In the genomic region with DNA sequence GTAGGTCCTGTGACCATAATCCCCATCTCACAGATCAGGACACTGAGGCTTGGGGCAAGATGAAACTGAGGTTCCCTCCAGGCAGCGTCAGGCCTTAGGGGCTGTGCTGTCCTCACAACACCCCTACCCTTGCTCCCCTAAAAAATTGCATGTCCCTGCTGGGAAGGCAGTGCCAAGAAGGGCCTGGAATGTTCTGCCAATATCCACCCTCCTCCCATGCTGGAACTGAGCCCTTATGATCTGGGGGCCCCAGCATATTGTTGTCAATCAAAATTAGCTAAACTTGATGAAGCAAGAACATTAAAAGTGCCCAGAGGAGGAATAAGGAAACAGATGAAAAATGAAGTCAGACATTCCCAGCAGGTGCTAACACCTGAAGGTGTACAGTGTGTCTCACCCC, we compare ENCODE assay signal across 28 cellular contexts. TPM values are rescaled to one million over a fixed set of nuclear protein-coding genes. Genes with fewer than 3 reads are reported as not detected.
DNase-seq lines count a peak whose midpoint lies in the region; ATAC-seq, FAIRE-seq and TF ChIP-seq lines count a peak whose summit lies in the region.
"Had no signal": no experiment of that assay in that cellular context is flagged by ENCODE, and none has a peak within 500 bp of the region (broad histone marks: within the 10 kb centered on the region; RNA-seq: fewer than 3 reads in every experiment).

No MANE protein-coding gene starts in this region.

- no peak overlapping the region for H3K56ac ChIP-seq in H1 (replicated peaks; ENCODE audit: insufficient read length, low read depth, low read length)

- no peak overlapping the region for H2BK20ac ChIP-seq in H1 (ENCODE audit: low read length)

- CTCF ChIA-PET in activated CD8-positive, alpha-beta memory T cell treated with anti-CD3 and anti-CD28 coated beads, Interleukin-2, amount 10 ng/mL, durations not matched to agents 7 days and 5 days (lab: Charles Lee) = interaction anchor here (0.5 to 12.1 kb wide), 4 partner anchors 23 to 145 kb away, joined by 3 to 294 read pairs (median 116); no protein-coding TSS in a partner anchor
- CTCF ChIA-PET in H1 (lab: Charles Lee; ENCODE audit: partially characterized antibody) = interaction anchor here (0.6 to 5.7 kb wide), 13 partner anchors 9 to 363 kb away, joined by 3 to 82 read pairs (median 5); no protein-coding TSS in a partner anchor

- H3K79me2 ChIP-seq in H1 (ENCODE audit: control insufficient read depth in 1 of 2, insufficient read depth in 2 of 2, low read length in 2 of 2) = no peaks in the 10 kb centered on the region

- H2BK120ac ChIP-seq in H1 (replicated peaks; ENCODE audit: low read depth, low read length) = no peak overlapping the region

- in situ Hi-C loops in transverse colon (cut with MboI; ENCODE audit: low pct_ligation_motif_present in 1 of 4, low pct_unique_long_range_greater_than_20kb in 1 of 4, low sequenced_read_pairs in 3 of 4) = loop anchor here in 3 of 4 donors (10.0 kb wide), 2 partner anchors 150 to 160 kb away; no protein-coding TSS in a partner anchor

- TF ChIP-seq RAD21 in H1 (IDR thresholded peaks at IDR 0.05 in 1 of 2, conservative IDR thresholded peaks at IDR 0.05 in 1 of 2; ENCODE audit: low read depth in 2 of 2, low read length in 2 of 2) = no peak

- ATAC-seq in activated CD8-positive, alpha-beta memory T cell treated with anti-CD3 and anti-CD28 coated beads, Interleukin-2, amount 10 ng/mL, durations not matched to agents 7 days and 5 days = no peak
- no peak for ATAC-seq in activated T-cell treated with anti-CD3 and anti-CD28 coated beads, Interleukin-2, amount 50 U/mL, for 72 hours (replicated peaks in 1 of 2)
- ATAC-seq: Right ventricle myocardium inferior, SK-N-SH treated with all-trans-retinoic acid at 6 μM for 48 hours had no signal

- H3K23ac ChIP-seq in H1 (ENCODE audit: insufficient read length) = no peak overlapping the region

- no peak overlapping the region for H3K4me3 ChIP-seq in H1 (ENCODE audit: extremely low read depth in 1 of 4, insufficient read depth in 2 of 4, low read depth in 3 of 4, low read length in 4 of 4)
- no peak overlapping the region for H3K4me3 ChIP-seq in mucosa of rectum (ENCODE audit: low read length in 2 of 2)
- H3K4me3 ChIP-seq in stomach = no peak overlapping the region
- H3K4me3 ChIP-seq in transverse colon = no peak overlapping the region
- H3K4me3 ChIP-seq: GM23248, PC-9, SJCRH30 had no signal

- H3K9me3 Mint-ChIP-seq in activated CD8-positive, alpha-beta memory T cell treated with anti-CD3 and anti-CD28 coated beads, Interleukin-2, amount 10 ng/mL, durations not matched to agents 7 days and 5 days (ENCODE audit: low read depth) = no peaks in the 10 kb centered on the region
- no peaks in the 10 kb centered on the region for H3K9me3 Mint-ChIP-seq in activated T-cell treated with anti-CD3 and anti-CD28 coated beads, Interleukin-2, amount 50 U/mL, for 72 hours
- H3K9me3 Mint-ChIP-seq: H9 had no signal

- no peak overlapping the region for H3K4ac ChIP-seq in H1 (replicated peaks; ENCODE audit: insufficient read length, low read depth, low read length)

- DNase-seq in activated CD8-positive, alpha-beta memory T cell treated with anti-CD3 and anti-CD28 coated beads for 24 hours = peak; percentile 42
- no peak for DNase-seq in activated CD8-positive, alpha-beta memory T cell treated with anti-CD3 and anti-CD28 coated beads, Interleukin-2, amount 10 ng/mL, durations not matched to agents 7 days and 5 days
- DNase-seq in H1 (ENCODE audit: low read depth in 1 of 2, low spot score in 2 of 2) = no peak
- DNase-seq in stomach = no peak
- no peak for DNase-seq in activated T-cell treated with anti-CD3 and anti-CD28 coated beads, Interleukin-2, amount 50 U/mL, for 72 hours
- DNase-seq in HTR-8/SVneo (ENCODE audit: insufficient read length, low spot score) = no peak
- no peak for DNase-seq in transverse colon
- DNase-seq: GM23248, KBM-7, MV-4-11, NCI-H1105, NCI-H1436 treated with DMSO at 0.1 percent for 48 hours, NCI-H187 treated with DMSO at 0.1 percent for 48 hours, NCI-H446, NCI-H524 treated with DMSO at 0.1 percent for 48 hours, SJCRH30 had no signal

- H4K5ac ChIP-seq in H1 (ENCODE audit: insufficient read length, low read depth, low read length) = no peak overlapping the region

- no peak overlapping the region for H2BK5ac ChIP-seq in H1 (ENCODE audit: low read depth, low read length)

- H2BK15ac ChIP-seq in H1 (ENCODE audit: low read length) = no peak overlapping the region

- peaks cover 9% of the 10 kb centered on the region for H3K4me1 Mint-ChIP-seq in activated CD8-positive, alpha-beta memory T cell treated with anti-CD3 and anti-CD28 coated beads, Interleukin-2, amount 10 ng/mL, durations not matched to agents 7 days and 5 days
- peaks cover 9% of the 10 kb centered on the region for H3K4me1 Mint-ChIP-seq in activated T-cell treated with anti-CD3 and anti-CD28 coated beads, Interleukin-2, amount 50 U/mL, for 72 hours (ENCODE audit: low read depth)

- no peak overlapping the region for H3K4me2 ChIP-seq in H1 (ENCODE audit: insufficient read depth in 1 of 2, low read depth in 2 of 2, low read length in 2 of 2)
- H3K4me2 ChIP-seq: PC-9 had no signal

- H3K9ac ChIP-seq in H1 (replicated peaks in 1 of 4; ENCODE audit: extremely low read depth in 1 of 4, low read depth in 3 of 4, low read length in 3 of 4) (no peak overlapping the region), mucosa of rectum (ENCODE audit: low read depth in 1 of 2, low read length in 2 of 2) (no peak overlapping the region)
- H3K9ac ChIP-seq: GM23248 had no signal

- H3K27ac Mint-ChIP-seq in activated CD8-positive, alpha-beta memory T cell treated with anti-CD3 and anti-CD28 coated beads, Interleukin-2, amount 10 ng/mL, durations not matched to agents 7 days and 5 days = no peak overlapping the region
- no peak overlapping the region for H3K27ac Mint-ChIP-seq in activated T-cell treated with anti-CD3 and anti-CD28 coated beads, Interleukin-2, amount 50 U/mL, for 72 hours
- H3K27ac Mint-ChIP-seq: H9 had no signal

- H3K9me3 ChIP-seq in H1 (ENCODE audit: insufficient read depth in 2 of 2, low read depth in 1 of 2, low read length in 1 of 2) (no peaks in the 10 kb centered on the region), mucosa of rectum (ENCODE audit: control insufficient read depth in 2 of 2, low read length in 2 of 2) (no peaks in the 10 kb centered on the region), stomach (no peaks in the 10 kb centered on the region), transverse colon (no peaks in the 10 kb centered on the region)
- H3K9me3 ChIP-seq: SJCRH30 had no signal

- H3K18ac ChIP-seq in H1 (ENCODE audit: extremely low read depth, low read length) = no peak overlapping the region

- no peak overlapping the region for H3K4me3 Mint-ChIP-seq in activated CD8-positive, alpha-beta memory T cell treated with anti-CD3 and anti-CD28 coated beads, Interleukin-2, amount 10 ng/mL, durations not matched to agents 7 days and 5 days
- H3K4me3 Mint-ChIP-seq in activated T-cell treated with anti-CD3 and anti-CD28 coated beads, Interleukin-2, amount 50 U/mL, for 72 hours = no peak overlapping the region
- H3K4me3 Mint-ChIP-seq: H9 had no signal

- H3K27me3 ChIP-seq in H1 (replicated peaks in 1 of 4; ENCODE audit: control insufficient read depth in 3 of 4, extremely low read depth in 1 of 4, insufficient read depth in 3 of 4, low read length in 3 of 4) (no peaks in the 10 kb centered on the region; a peak in 2 of 7 replicates), mucosa of rectum (ENCODE audit: control insufficient read depth in 2 of 2, insufficient read depth in 2 of 2, low read length in 2 of 2) (no peaks in the 10 kb centered on the region), stomach (peaks cover 0 to 3% (median 0%) of the 10 kb centered on the region in 3 donors), transverse colon (no peaks in the 10 kb centered on the region)
- H3K27me3 ChIP-seq: SJCRH30 had no signal

- no peak for TF ChIP-seq POLR2A in H1 (IDR thresholded peaks at IDR 0.05; ENCODE audit: control extremely low read depth in 1 of 2, low read depth in 2 of 2, low read length in 2 of 2)
- TF ChIP-seq POLR2A in stomach (IDR thresholded peaks at IDR 0.05) = no peak
- no peak for TF ChIP-seq POLR2A in transverse colon (IDR thresholded peaks at IDR 0.05)

- H2BK12ac ChIP-seq in H1 (ENCODE audit: low read depth, low read length) = peak overlapping the region; percentile 10; the same call in 1 of the 2 replicates

- H3K36me3 ChIP-seq in H1 (ENCODE audit: control insufficient read depth in 2 of 4, insufficient read depth in 4 of 4, low read length in 3 of 4) (no peaks in the 10 kb centered on the region), mucosa of rectum (ENCODE audit: control insufficient read depth in 2 of 2, insufficient read depth in 2 of 2, low read length in 2 of 2) (no peaks in the 10 kb centered on the region), stomach (no peaks in the 10 kb centered on the region), transverse colon (no peaks in the 10 kb centered on the region)
- H3K36me3 ChIP-seq: SJCRH30 had no signal

- H4K8ac ChIP-seq in H1 (ENCODE audit: extremely low read depth, insufficient read depth, low read length) = no peak overlapping the region; the same call in 1 of the 2 replicates

- FAIRE-seq in H1 (lab: Jason Lieb, UNC) = no peak
- no peak for FAIRE-seq in HTR-8/SVneo (lab: Jason Lieb, UNC)

- peaks cover 25% of the 10 kb centered on the region for H3K27me3 Mint-ChIP-seq in activated CD8-positive, alpha-beta memory T cell treated with anti-CD3 and anti-CD28 coated beads, Interleukin-2, amount 10 ng/mL, durations not matched to agents 7 days and 5 days
- H3K27me3 Mint-ChIP-seq in activated T-cell treated with anti-CD3 and anti-CD28 coated beads, Interleukin-2, amount 50 U/mL, for 72 hours (ENCODE audit: low read depth) = peaks cover 7% of the 10 kb centered on the region

- no peaks in the 10 kb centered on the region for H3K23me2 ChIP-seq in H1 (ENCODE audit: low read depth, low read length)

- H4K91ac ChIP-seq in H1 (replicated peaks; ENCODE audit: insufficient read length, low read length) = no peak overlapping the region

- WGBS in H1 (ENCODE audit: extremely low coverage in 1 of 2, insufficient coverage in 1 of 2, insufficient read length in 1 of 2, insufficient replicate concordance in 2 of 2, low coverage in 1 of 2, low lambda C conversion rate in 2 of 2, missing lambda C conversion rate in 1 of 2), 2 experiments = 100% methylated on average over 1 of the region's 1 CpG; no CpG with 5 or more reads in 1 of the 2 experiments
- WGBS in stomach, 5 donors = 67 to 100% (median 86%) methylated on average over 1 of the region's 1 CpG
- WGBS in transverse colon (ENCODE audit: low coverage in 1 of 2), 2 donors = 79 to 80% methylated on average over 1 of the region's 1 CpG

- intact Hi-C loops in stomach (cut with DNase I; ENCODE audit: low total_unique reads) = no loop called here
- intact Hi-C loops in transverse colon (cut with DNase I; ENCODE audit: low total_unique reads) = no loop called here

- TF ChIP-seq EP300 in H1 (IDR thresholded peaks at IDR 0.05; ENCODE audit: borderline replicate concordance in 1 of 2, low read depth in 2 of 2, low read length in 2 of 2) (no peak), stomach (IDR thresholded peaks at IDR 0.05) (no peak), transverse colon (IDR thresholded peaks at IDR 0.05; ENCODE audit: low read depth) (no peak)

- H4K20me1 ChIP-seq in H1 (replicated peaks in 1 of 2; ENCODE audit: control insufficient read depth in 1 of 2, insufficient read depth in 2 of 2, low read length in 2 of 2) = no peaks in the 10 kb centered on the region

- no peaks in the 10 kb centered on the region for H3K36me3 Mint-ChIP-seq in activated CD8-positive, alpha-beta memory T cell treated with anti-CD3 and anti-CD28 coated beads, Interleukin-2, amount 10 ng/mL, durations not matched to agents 7 days and 5 days
- no peaks in the 10 kb centered on the region for H3K36me3 Mint-ChIP-seq in activated T-cell treated with anti-CD3 and anti-CD28 coated beads, Interleukin-2, amount 50 U/mL, for 72 hours (ENCODE audit: insufficient read depth in 2 of 2)

- H2AK5ac ChIP-seq in H1 (ENCODE audit: low read depth, low read length) = no peak overlapping the region

- TF ChIP-seq CTCF in H1 (IDR thresholded peaks at IDR 0.05; ENCODE audit: control extremely low read depth in 1 of 3, insufficient read depth in 1 of 3, low read depth in 1 of 3, low read length in 3 of 3) = no peak
- no peak for TF ChIP-seq CTCF in stomach (IDR thresholded peaks at IDR 0.05)
- no peak for TF ChIP-seq CTCF in transverse colon (IDR thresholded peaks at IDR 0.05)

- H3K27ac ChIP-seq in H1 (ENCODE audit: low read depth, low read length) (no peak overlapping the region), mucosa of rectum (ENCODE audit: low read depth in 2 of 2, low read length in 2 of 2) (peak overlapping the region; percentile 9 to 32), stomach (peak overlapping the region; percentile 67 to 83 (median 74)), transverse colon (no peak overlapping the region)
- H3K27ac ChIP-seq: GM23248, PC-9, SJCRH30 had no signal

- H2AFZ ChIP-seq in H1 (ENCODE audit: low read length) = no peak overlapping the region
- H2AFZ ChIP-seq: GM23248, PC-9 had no signal

- no peak overlapping the region for H3K14ac ChIP-seq in H1 (ENCODE audit: insufficient read length)

- H3K79me1 ChIP-seq in H1 (ENCODE audit: low read depth, low read length) = no peaks in the 10 kb centered on the region

- POLR2A ChIA-PET in H1 (lab: Charles Lee; ENCODE audit: partially characterized antibody) = interaction anchor here (1.6 kb wide), 1 partner anchor 102 kb away, joined by 6 read pairs; no protein-coding TSS in a partner anchor

- H3K4me1 ChIP-seq in H1 (replicated peaks in 1 of 4; ENCODE audit: control insufficient read depth in 3 of 4, insufficient read depth in 4 of 4, low read length in 3 of 4) = peaks cover 1 to 6% (median 5%) of the 10 kb centered on the region in 4 experiments; a peak in 6 of 7 replicates
- H3K4me1 ChIP-seq in mucosa of rectum (ENCODE audit: control insufficient read depth in 2 of 2, insufficient read depth in 2 of 2, low read length in 2 of 2) = peaks cover 8 to 10% of the 10 kb centered on the region in 2 donors
- H3K4me1 ChIP-seq in stomach = peaks cover 6 to 20% (median 11%) of the 10 kb centered on the region in 4 donors
- H3K4me1 ChIP-seq in transverse colon = peaks cover 0 to 15% (median 4%) of the 10 kb centered on the region in 4 donors

RNA-seq across cellular contexts. Expression of a gene that starts 13.4 kb away (rescaled TPM):
- not detected for total RNA-seq in activated CD8-positive, alpha-beta memory T cell treated with anti-CD3 and anti-CD28 coated beads, Interleukin-2, amount 10 ng/mL, durations not matched to agents 7 days and 5 days
- 0.33 TPM in 1 of 2 replicates, not detected in the other for total RNA-seq in H1 (2021; fragmentation: NEBNext Ultra II Directional; extraction: Animal tissue kit (Norgen Biotek cat#: 25700))
- polyA plus RNA-seq in H1 (2011; rRNA removed) (0.06 and 0.08 TPM in 2 replicates), stomach (not detected)
- polyA plus RNA-seq in H1 (2011; cell fraction: cytosol; rRNA removed) = 0.05 TPM
- not detected for polyA plus RNA-seq in H1 (2011; cell fraction: nucleus; rRNA removed)
- 0.13 to 0.17 TPM (median 0.13 TPM) in 3 of 4 replicates, not detected in the other for polyA plus RNA-seq in H1 (2012, experiment 1 of 2)
- 0.13 TPM for polyA plus RNA-seq in H1 (2012, experiment 2 of 2)
- 0.10 TPM for polyA plus RNA-seq in H1 (2013, experiment 1 of 2)
- not detected for polyA plus RNA-seq in H1 (2013, experiment 2 of 2)
- not detected in 2 replicates for polyA minus RNA-seq in H1 (2011; rRNA and poly(A)+ RNA removed)
- not detected for polyA minus RNA-seq in H1 (2011; cell fraction: cytosol; rRNA and poly(A)+ RNA removed)
- not detected for polyA minus RNA-seq in H1 (2011; cell fraction: nucleus; rRNA and poly(A)+ RNA removed)
- total RNA-seq in stomach (not detected), transverse colon (not detected)
- not detected for total RNA-seq in activated T-cell treated with anti-CD3 and anti-CD28 coated beads, Interleukin-2, amount 50 U/mL, for 72 hours
- total RNA-seq: A172, Daoy, G401, GM23248, H9, LHCN-M2, MCF 10A, PC-9, Right ventricle myocardium inferior, RPMI7951, SJCRH30 had no signal
- polyA plus RNA-seq: BJ, GM23248 had no signal

RNA-seq across cellular contexts. Expression of a gene that starts 19.7 kb away (rescaled TPM):
- total RNA-seq in activated CD8-positive, alpha-beta memory T cell treated with anti-CD3 and anti-CD28 coated beads, Interleukin-2, amount 10 ng/mL, durations not matched to agents 7 days and 5 days = not detected
- total RNA-seq in H1 (2021; fragmentation: NEBNext Ultra II Directional; extraction: Animal tissue kit (Norgen Biotek cat#: 25700)) = 0.80 and 0.99 TPM in 2 replicates
- polyA plus RNA-seq in H1 (2011; rRNA removed) = 0.23 and 0.36 TPM in 2 replicates
- 0.36 TPM for polyA plus RNA-seq in H1 (2011; cell fraction: cytosol; rRNA removed)
- polyA plus RNA-seq in H1 (2011; cell fraction: nucleus; rRNA removed) = 0.76 TPM
- 0.41 to 0.60 TPM (median 0.47 TPM) in 4 replicates for polyA plus RNA-seq in H1 (2012, experiment 1 of 2)
- polyA plus RNA-seq in H1 (2012, experiment 2 of 2) = 0.66 TPM
- 0.55 TPM for polyA plus RNA-seq in H1 (2013, experiment 1 of 2)
- 0.50 TPM for polyA plus RNA-seq in H1 (2013, experiment 2 of 2)
- polyA minus RNA-seq in H1 (2011; rRNA and poly(A)+ RNA removed) = 0.28 and 0.93 TPM in 2 replicates
- polyA minus RNA-seq in H1 (2011; cell fraction: cytosol; rRNA and poly(A)+ RNA removed) = 1.7 TPM
- not detected for polyA minus RNA-seq in H1 (2011; cell fraction: nucleus; rRNA and poly(A)+ RNA removed)
- total RNA-seq in stomach = 100 to 1,000 TPM in 2 of 5 donors, 10 to 100 TPM in 2, under 1 TPM in 1; 0.58 to 275 (median 22.4) TPM
- 1,000 to 10,000 TPM in 1 of 3 donors, 100 to 1,000 TPM in 1, 1 to 10 TPM in 1; 8.1 to 1,112 (median 398) TPM for polyA plus RNA-seq in stomach
- total RNA-seq in activated T-cell treated with anti-CD3 and anti-CD28 coated beads, Interleukin-2, amount 50 U/mL, for 72 hours = not detected
- 1 to 10 TPM in 1 of 4 donors, under 1 TPM in 1, not detected in 2; 0.14 to 3.3 TPM for total RNA-seq in transverse colon
- total RNA-seq: A172, Daoy, G401, GM23248, H9, MCF 10A, PC-9, SJCRH30 had no signal
- polyA plus RNA-seq: BJ, GM23248 had no signal

Comparison
In these comparisons a context has a peak if more than half of its experiments do, and no peak if none do; other contexts are left out.
1. H3K27ac ChIP-seq: peak in mucosa of rectum (2 of 2) and stomach (5 of 5); none in H1 (single experiment) and transverse colon (0 of 4).